In genomic region chr18:50279752-50280151, GRCh38 we compare ENCODE assay signal across 11 cellular contexts. TPM values are rescaled to one million over a fixed set of nuclear protein-coding genes. Genes with fewer than 3 reads are reported as not detected.
A peak's percentile ranks its signal among the peaks of the same experiment; 100 is the strongest.
DNase-seq lines count a peak whose midpoint lies in the region; ATAC-seq and TF ChIP-seq lines count a peak whose summit lies in the region.
"Had no signal": no experiment of that assay in that cellular context is flagged by ENCODE, and none has a peak within 500 bp of the region (broad histone marks: within the 10 kb centered on the region; RNA-seq: fewer than 3 reads in every experiment).

No MANE protein-coding gene starts in this region.

- peaks cover 0 to 2% (median 0%) of the 10 kb centered on the region in 8 donors for H3K9me3 Mint-ChIP-seq in CD4-positive, alpha-beta memory T cell
- no peaks in the 10 kb centered on the region for H3K9me3 Mint-ChIP-seq in natural killer cell treated with Interleukin-12 subunit alpha and Interleukin-12 subunit beta and Interleukin-15 and Interleukin-18, amount 100 ng/mL, for 72 hours

- POLR2A ChIA-PET in CD4-positive, alpha-beta memory T cell (lab: Charles Lee; ENCODE audit: partially characterized antibody), result interaction anchor here (1.7 to 1.9 kb wide), 2 partner anchors 8 to 14 kb away, joined by 4 to 6 read pairs; partner anchors contain the start of gene CFAP53

- no peak for ATAC-seq in natural killer cell treated with Interleukin-12 subunit alpha and Interleukin-12 subunit beta and Interleukin-15 and Interleukin-18, amount 100 ng/mL, for 72 hours
- ATAC-seq in HG02763 (IDR thresholded peaks at IDR 0.05; ENCODE audit: unreplicated experiment), result no peak

- CTCF ChIA-PET in CD4-positive, alpha-beta memory T cell (lab: Charles Lee; ENCODE audit: partially characterized antibody), result interaction anchor here (1.1 to 2.4 kb wide), 3 partner anchors 10 to 13 kb away, joined by 3 to 12 read pairs (median 10); partner anchors contain the start of gene CFAP53

- no peaks in the 10 kb centered on the region for H3K27me3 ChIP-seq in CD4-positive, alpha-beta memory T cell (ENCODE audit: insufficient read depth, low read length)

- in situ Hi-C loops in ACHN (cut with HindIII; ENCODE audit: low pct_ligation_motif_present, low pct_unique_long_range_greater_than_20kb, low sequenced_read_pairs), result no loop called here

- H3K27ac ChIP-seq in CD4-positive, alpha-beta memory T cell (ENCODE audit: low read depth, low read length), result peak overlapping the region; percentile 95

- peaks cover 28 to 52% (median 39%) of the 10 kb centered on the region in 4 donors for H3K4me1 Mint-ChIP-seq in CD4-positive, alpha-beta memory T cell
- H3K4me1 Mint-ChIP-seq in natural killer cell treated with Interleukin-12 subunit alpha and Interleukin-12 subunit beta and Interleukin-15 and Interleukin-18, amount 100 ng/mL, for 72 hours (ENCODE audit: low read depth in 2 of 2), result peaks cover 39 to 47% of the 10 kb centered on the region in 2 donors

- no peak for DNase-seq in CD4-positive, alpha-beta memory T cell
- DNase-seq in LNCaP clone FGC (ENCODE audit: low read depth) (no peak), cardiac fibroblast (ENCODE audit: low read depth in 2 of 2) (no peak), NCI-H2081 (lab: John Stamatoyannopoulos, UW) (no peak), ACHN (no peak), NCI-H345 (lab: John Stamatoyannopoulos, UW) (no peak)
- no peak for DNase-seq in natural killer cell treated with Interleukin-12 subunit alpha and Interleukin-12 subunit beta and Interleukin-15 and Interleukin-18, amount 100 ng/mL, for 72 hours (ENCODE audit: low spot score)
- DNase-seq: activated CD4-positive, CD25-positive, alpha-beta regulatory T cell treated with anti-CD3 and anti-CD28 coated beads, Interleukin-2, amount 50 U/mL, for 72 hours; NCI-H526 had no signal

- peaks cover 46 to 75% of the 10 kb centered on the region in 2 donors for H3K36me3 Mint-ChIP-seq in CD4-positive, alpha-beta memory T cell
- peaks cover 37% of the 10 kb centered on the region for H3K36me3 Mint-ChIP-seq in natural killer cell treated with Interleukin-12 subunit alpha and Interleukin-12 subunit beta and Interleukin-15 and Interleukin-18, amount 100 ng/mL, for 72 hours

- H3K27ac Mint-ChIP-seq in CD4-positive, alpha-beta memory T cell, result peak overlapping the region; percentile 65 to 99 (median 98)
- peak overlapping the region; percentile 69 to 88 for H3K27ac Mint-ChIP-seq in natural killer cell treated with Interleukin-12 subunit alpha and Interleukin-12 subunit beta and Interleukin-15 and Interleukin-18, amount 100 ng/mL, for 72 hours

- peak overlapping the region in 1 of 2 donors; percentile 97 for H3K4me3 ChIP-seq in CD4-positive, alpha-beta memory T cell (ENCODE audit: low read length in 2 of 2)
- peak overlapping the region; percentile 99 for H3K4me3 ChIP-seq in LNCaP clone FGC (ENCODE audit: low read depth, low read length)
- H3K4me3 ChIP-seq in cardiac fibroblast (replicated peaks in 1 of 2; ENCODE audit: low read depth in 2 of 2, low read length in 2 of 2), result peak overlapping the region; percentile 96 to 98

- intact Hi-C loops in CD4-positive, alpha-beta memory T cell (cut with micrococcal nuclease), result loop anchor here (2.0 to 10.0 kb wide), 2 partner anchors 599 to 1335 kb away; partner anchors contain the start of gene ME2

- peaks cover 32% of the 10 kb centered on the region for H3K4me1 ChIP-seq in CD4-positive, alpha-beta memory T cell (ENCODE audit: insufficient read depth, low read length)

- no peaks in the 10 kb centered on the region for H3K27me3 Mint-ChIP-seq in CD4-positive, alpha-beta memory T cell
- H3K27me3 Mint-ChIP-seq in natural killer cell treated with Interleukin-12 subunit alpha and Interleukin-12 subunit beta and Interleukin-15 and Interleukin-18, amount 100 ng/mL, for 72 hours, result no peaks in the 10 kb centered on the region

- peaks cover 46% of the 10 kb centered on the region for H3K36me3 ChIP-seq in CD4-positive, alpha-beta memory T cell (ENCODE audit: insufficient read depth, low read length)

- TF ChIP-seq CTCF in LNCaP clone FGC (IDR thresholded peaks at IDR 0.05; ENCODE audit: control insufficient read depth, extremely low read depth, insufficient read depth), result no peak
- TF ChIP-seq CTCF in cardiac fibroblast (IDR thresholded peaks at IDR 0.05; ENCODE audit: low read depth, low read length), result no peak

- H3K4me3 Mint-ChIP-seq in CD4-positive, alpha-beta memory T cell, result peak overlapping the region in 7 of 8 donors; percentile 96 to 98 (median 97)
- peak overlapping the region; percentile 91 for H3K4me3 Mint-ChIP-seq in natural killer cell treated with Interleukin-12 subunit alpha and Interleukin-12 subunit beta and Interleukin-15 and Interleukin-18, amount 100 ng/mL, for 72 hours

- no peaks in the 10 kb centered on the region for H3K9me3 ChIP-seq in CD4-positive, alpha-beta memory T cell (ENCODE audit: control insufficient read depth in 1 of 2, low read length in 2 of 2)

RNA-seq across cellular contexts. Expression of gene MBD1, which starts 1.6 kb away (rescaled TPM):
- 100 to 1,000 TPM; 135 to 144 TPM for total RNA-seq in CD4-positive, alpha-beta memory T cell
- 10 to 100 TPM; 24.5 to 39.2 TPM for polyA plus RNA-seq in CD4-positive, alpha-beta memory T cell
- 100 to 1,000 TPM; 101 to 129 TPM for total RNA-seq in natural killer cell treated with Interleukin-12 subunit alpha and Interleukin-12 subunit beta and Interleukin-15 and Interleukin-18, amount 100 ng/mL, for 72 hours

RNA-seq across cellular contexts. Expression of gene CXXC1, which starts 7.7 kb away (rescaled TPM):
- 100 to 1,000 TPM; 165 to 191 TPM for total RNA-seq in CD4-positive, alpha-beta memory T cell
- polyA plus RNA-seq in CD4-positive, alpha-beta memory T cell, result 10 to 100 TPM; 38.1 to 80.8 TPM
- 100 to 1,000 TPM; 108 to 162 TPM for total RNA-seq in natural killer cell treated with Interleukin-12 subunit alpha and Interleukin-12 subunit beta and Interleukin-15 and Interleukin-18, amount 100 ng/mL, for 72 hours

RNA-seq across cellular contexts. Expression of gene CFAP53, which starts 13.5 kb away (rescaled TPM):
- total RNA-seq in CD4-positive, alpha-beta memory T cell, result 1 to 10 TPM; 1.4 to 1.6 TPM
- under 1 TPM; 0.10 to 0.13 TPM for polyA plus RNA-seq in CD4-positive, alpha-beta memory T cell
- under 1 TPM; 0.31 to 0.92 TPM for total RNA-seq in natural killer cell treated with Interleukin-12 subunit alpha and Interleukin-12 subunit beta and Interleukin-15 and Interleukin-18, amount 100 ng/mL, for 72 hours
- total RNA-seq: G401 had no signal
